8 cellular contexts compared by ENCODE assay signal in genomic region chr1:12616709-12617373, GRCh38. TPM values are rescaled to one million over a fixed set of nuclear protein-coding genes. Genes with fewer than 3 reads are reported as not detected.
A peak's percentile ranks its signal among the peaks of the same experiment; 100 is the strongest.
DNase-seq lines count a peak whose midpoint lies in the region; ATAC-seq and TF ChIP-seq lines count a peak whose summit lies in the region.

No MANE protein-coding gene starts in this region.

- H3K4me3 ChIP-seq in AG09309 (ENCODE audit: control insufficient read depth, low read depth, low read length) = peak overlapping the region; percentile 53
- peak overlapping the region; percentile 61 for H3K4me3 ChIP-seq in LNCaP clone FGC (ENCODE audit: low read depth, low read length)
- H3K4me3 ChIP-seq in cardiac muscle cell = peak overlapping the region; percentile 63

- no peak for DNase-seq in AG09309 (ENCODE audit: low read depth)
- no peak for DNase-seq in LNCaP clone FGC (ENCODE audit: low read depth)
- peak; percentile 76 for DNase-seq in activated effector memory CD4-positive, alpha-beta T cell treated with anti-CD3 and anti-CD28 coated beads, Interleukin-2, amount 50 U/mL, for 16 hours
- peak in 1 of 2 donors; percentile 43 for DNase-seq in cardiac muscle cell (ENCODE audit: low read depth in 1 of 2, low spot score in 1 of 2)
- DNase-seq in retina = peak; percentile 60
- DNase-seq in SHP77 treated with DMSO at 0.1 percent for 48 hours (lab: John Stamatoyannopoulos, UW) = no peak
- no peak for DNase-seq in NCI-H187 (lab: John Stamatoyannopoulos, UW)

- H3K9me3 ChIP-seq in cardiac muscle cell (ENCODE audit: low read depth) = no peaks in the 10 kb centered on the region

- H3K4me1 ChIP-seq in cardiac muscle cell (ENCODE audit: low read depth) = peaks cover 5% of the 10 kb centered on the region

- ATAC-seq in GM21717 (IDR thresholded peaks at IDR 0.05; ENCODE audit: unreplicated experiment) = no peak

- H3K27ac ChIP-seq in cardiac muscle cell = peak overlapping the region; percentile 36

- no peaks in the 10 kb centered on the region for H3K27me3 ChIP-seq in cardiac muscle cell

- no peaks in the 10 kb centered on the region for H3K36me3 ChIP-seq in cardiac muscle cell

- no peak for TF ChIP-seq CTCF in AG09309 (IDR thresholded peaks at IDR 0.05; ENCODE audit: control insufficient read depth, insufficient read depth, low read depth, low read length, missing control alignments)
- TF ChIP-seq CTCF in LNCaP clone FGC (IDR thresholded peaks at IDR 0.05; ENCODE audit: control insufficient read depth, extremely low read depth, insufficient read depth) = no peak
- no peak for TF ChIP-seq CTCF in cardiac muscle cell (IDR thresholded peaks at IDR 0.05; ENCODE audit: low read depth, low read length)

RNA-seq across cellular contexts. Expression of gene DHRS3, which starts 1.2 kb away (rescaled TPM):
- 12.5 and 19.5 TPM in 2 replicates for total RNA-seq in cardiac muscle cell
- polyA plus RNA-seq in cardiac muscle cell = 9.9 and 15.3 TPM in 2 replicates

RNA-seq across cellular contexts. Expression of gene AADACL4, which starts 27.0 kb away (rescaled TPM):
- total RNA-seq in cardiac muscle cell = not detected in 2 replicates
- polyA plus RNA-seq in cardiac muscle cell = not detected in 2 replicates

Comparison
In these comparisons a context has a peak if more than half of its experiments do, and no peak if none do; other contexts are left out.
1. DNase-seq: peak in activated effector memory CD4-positive, alpha-beta T cell treated with anti-CD3 and anti-CD28 coated beads, Interleukin-2, amount 50 U/mL, for 16 hours (single experiment) and retina (single experiment); none in AG09309 (single experiment), LNCaP clone FGC (single experiment), SHP77 treated with DMSO at 0.1 percent for 48 hours (single experiment) and NCI-H187 (0 of 2).
2. Peak in every context shown above with its lines, with median percentiles within 50 percentile points of each other: H3K4me3 ChIP-seq.